17 cellular contexts compared by ENCODE assay signal in the genomic region with DNA sequence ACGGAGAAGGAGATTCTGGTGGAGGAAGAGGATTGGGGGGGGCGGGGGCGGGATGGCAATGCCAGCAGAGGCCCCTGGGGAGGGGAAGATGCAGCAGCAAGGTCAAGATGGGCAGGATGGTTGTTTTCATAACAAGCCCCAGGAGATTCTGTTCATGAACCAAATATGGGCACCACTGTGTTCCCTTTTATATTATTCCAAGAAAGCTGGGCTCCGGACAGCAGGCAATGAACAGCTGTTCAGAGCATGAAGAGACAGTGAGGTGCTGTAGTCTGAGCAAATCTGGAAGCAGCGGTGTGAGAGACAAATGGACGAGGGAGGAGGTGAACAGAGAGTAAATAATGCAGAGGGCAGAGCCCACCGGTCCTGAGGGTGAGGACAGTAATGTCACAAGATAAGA.
"Had no signal": no experiment of that assay in that cellular context is flagged by ENCODE, and none has a peak within 500 bp of the region (broad histone marks: within the 10 kb centered on the region; RNA-seq: fewer than 3 reads in every experiment).

No MANE protein-coding gene starts in this region.

- H3K27ac ChIP-seq: colonic mucosa, neural progenitor cell, ovary, vagina had no signal

- DNase-seq: activated CD4-positive, alpha-beta T cell treated with anti-CD3 and anti-CD28 coated beads, Interleukin-2, amount 50 U/mL, for 4 hours; activated effector memory CD4-positive, alpha-beta T cell treated with anti-CD3 and anti-CD28 coated beads, Interleukin-2, amount 50 U/mL, for 16 hours; activated T-cell treated with anti-CD3 and anti-CD28 coated beads, Interleukin-2, amount 50 U/mL, for 4 hours; amygdala; central memory CD4-positive, alpha-beta T cell; colonic mucosa; esophagus squamous epithelium; kidney glomerular epithelial cell; ovary; stimulated activated CD4-positive, alpha-beta T cell treated with anti-CD3 and anti-CD28 coated beads, Interleukin-2, amount 100 ng/mL, for 24 hours; T-helper 9 cell had no signal

- H3K27me3 ChIP-seq: colonic mucosa, esophagus squamous epithelium, neural progenitor cell, ovary, vagina had no signal

- H3K9ac ChIP-seq: neural progenitor cell had no signal

- H3K9me3 ChIP-seq: colonic mucosa, esophagus squamous epithelium, ovary, vagina had no signal

- H3K27me3 Mint-ChIP-seq: activated naive CD4-positive, alpha-beta T cell treated with anti-CD3 and anti-CD28 coated beads, Interleukin-2, amount 50 U/mL, for 24 hours had no signal

- H3K4me3 Mint-ChIP-seq: activated naive CD4-positive, alpha-beta T cell treated with anti-CD3 and anti-CD28 coated beads, Interleukin-2, amount 50 U/mL, for 24 hours; activated T-cell treated with anti-CD3 and anti-CD28 coated beads, Interleukin-2, amount 50 U/mL, for 4 hours; brain; neural progenitor cell had no signal

- H3K4me3 ChIP-seq: colonic mucosa, esophagus squamous epithelium, neural progenitor cell, ovary, vagina had no signal

- H3K9me3 Mint-ChIP-seq: activated naive CD4-positive, alpha-beta T cell treated with anti-CD3 and anti-CD28 coated beads, Interleukin-2, amount 50 U/mL, for 24 hours; activated T-cell treated with anti-CD3 and anti-CD28 coated beads, Interleukin-2, amount 50 U/mL, for 4 hours; brain; neural progenitor cell had no signal

- H3K27ac Mint-ChIP-seq: neural progenitor cell had no signal

- H3K4me2 ChIP-seq: neural progenitor cell had no signal

- H3K4me1 ChIP-seq: colonic mucosa had no signal

- ATAC-seq: activated CD4-positive, CD25-positive, alpha-beta regulatory T cell treated with anti-CD3 and anti-CD28 coated beads, Interleukin-2, amount 50 U/mL, for 24 hours; activated T-cell treated with anti-CD3 and anti-CD28 coated beads, Interleukin-2, amount 50 U/mL, for 4 hours; sciatic nerve had no signal

- H3K36me3 ChIP-seq: colonic mucosa, esophagus squamous epithelium, neural progenitor cell, ovary, vagina had no signal
